18 cellular contexts compared by ENCODE assay signal in the genomic region with DNA sequence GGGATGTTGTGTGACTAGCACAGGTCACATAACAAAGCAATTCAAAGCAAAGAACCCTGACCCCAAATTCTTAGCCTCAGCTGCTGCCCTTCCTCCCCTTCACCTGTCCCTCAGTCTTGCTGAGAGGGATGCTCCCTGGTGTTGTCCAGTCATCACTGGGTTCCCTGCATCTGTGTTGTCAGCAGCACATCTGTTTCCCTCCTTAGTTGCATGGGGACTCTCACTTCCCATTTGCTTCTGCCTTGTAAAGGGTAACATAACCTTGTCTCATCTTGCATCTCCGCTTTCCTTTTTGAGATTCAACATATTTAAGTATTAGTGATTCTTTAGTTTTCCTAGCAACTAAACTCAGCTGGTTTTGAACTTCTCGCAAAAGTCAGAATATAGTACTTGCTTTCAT. TPM values are rescaled to one million over a fixed set of nuclear protein-coding genes. Genes with fewer than 3 reads are reported as not detected.
DNase-seq lines count a peak whose midpoint lies in the region; ATAC-seq and TF ChIP-seq lines count a peak whose summit lies in the region.
"Had no signal": no experiment of that assay in that cellular context is flagged by ENCODE, and none has a peak within 500 bp of the region (broad histone marks: within the 10 kb centered on the region; RNA-seq: fewer than 3 reads in every experiment).

No MANE protein-coding gene starts in this region.

- no peak overlapping the region for H3K27ac Mint-ChIP-seq in glutamatergic neuron (ENCODE audit: unreplicated experiment)
- H3K27ac Mint-ChIP-seq: activated T-helper 17 cell treated with anti-CD3 and anti-CD28 coated beads, Interleukin-2, amount 50 U/mL, for 72 hours; CD4-positive, alpha-beta T cell; effector memory CD8-positive, alpha-beta T cell; naive thymus-derived CD4-positive, alpha-beta T cell; T-helper 1 cell treated with Interleukin-12 subunit alpha and Interleukin-12 subunit beta and Interleukin-4 antibody, amounts not matched to agents 30 μg/mL and 1 μg/mL, for 36 hours had no signal

- peak; percentile 46 for ATAC-seq in GM18502 (IDR thresholded peaks at IDR 0.05; ENCODE audit: poor library complexity, unreplicated experiment)
- ATAC-seq in GM21447 (IDR thresholded peaks at IDR 0.05; ENCODE audit: unreplicated experiment): peak; percentile 51
- peak; percentile 47 for ATAC-seq in HG03159 (IDR thresholded peaks at IDR 0.05; ENCODE audit: unreplicated experiment)
- no peak for ATAC-seq in GM21515 (IDR thresholded peaks at IDR 0.05; ENCODE audit: unreplicated experiment)
- ATAC-seq in HG02938 (IDR thresholded peaks at IDR 0.05; ENCODE audit: unreplicated experiment): no peak
- ATAC-seq: activated T-helper 17 cell treated with anti-CD3 and anti-CD28 coated beads, Interleukin-2, amount 50 U/mL, for 72 hours; effector memory CD8-positive, alpha-beta T cell; naive thymus-derived CD4-positive, alpha-beta T cell; Panc1; sciatic nerve had no signal

- no peak for TF ChIP-seq CTCF in glutamatergic neuron (IDR thresholded peaks at IDR 0.05; ENCODE audit: partially characterized antibody, unreplicated experiment)

- peaks cover 1% of the 10 kb centered on the region for H3K9me3 Mint-ChIP-seq in glutamatergic neuron (ENCODE audit: unreplicated experiment)
- H3K9me3 Mint-ChIP-seq: activated T-helper 17 cell treated with anti-CD3 and anti-CD28 coated beads, Interleukin-2, amount 50 U/mL, for 72 hours; CD4-positive, alpha-beta T cell; effector memory CD8-positive, alpha-beta T cell; naive thymus-derived CD4-positive, alpha-beta T cell; T-helper 1 cell treated with Interleukin-12 subunit alpha and Interleukin-12 subunit beta and Interleukin-4 antibody, amounts not matched to agents 30 μg/mL and 1 μg/mL, for 36 hours had no signal

- DNase-seq in germinal center (ENCODE audit: low spot score) (peak; percentile 54), NCI-H1417 treated with DMSO at 0.1 percent for 48 hours (lab: John Stamatoyannopoulos, UW) (no peak), glutamatergic neuron (no peak)
- DNase-seq: activated CD4-positive, alpha-beta T cell treated with anti-CD3 and anti-CD28 coated beads, Interleukin-2, amount 50 U/mL, for 1 hour; CD4-positive, alpha-beta T cell; effector memory CD8-positive, alpha-beta T cell; HCEC 1CT; kidney; naive thymus-derived CD4-positive, alpha-beta T cell had no signal

- H3K27me3 Mint-ChIP-seq in glutamatergic neuron (ENCODE audit: unreplicated experiment): peaks cover 3% of the 10 kb centered on the region
- H3K27me3 Mint-ChIP-seq: CD4-positive, alpha-beta T cell had no signal

- peaks cover 4% of the 10 kb centered on the region for H3K36me3 Mint-ChIP-seq in glutamatergic neuron (ENCODE audit: unreplicated experiment)

- H3K4me1 Mint-ChIP-seq in glutamatergic neuron (ENCODE audit: low read depth, unreplicated experiment): peaks cover 11% of the 10 kb centered on the region

- H3K4me3 Mint-ChIP-seq in glutamatergic neuron (ENCODE audit: unreplicated experiment): no peak overlapping the region
- H3K4me3 Mint-ChIP-seq: activated T-helper 17 cell treated with anti-CD3 and anti-CD28 coated beads, Interleukin-2, amount 50 U/mL, for 72 hours; CD4-positive, alpha-beta T cell; effector memory CD8-positive, alpha-beta T cell; naive thymus-derived CD4-positive, alpha-beta T cell; T-helper 1 cell treated with Interleukin-12 subunit alpha and Interleukin-12 subunit beta and Interleukin-4 antibody, amounts not matched to agents 30 μg/mL and 1 μg/mL, for 36 hours had no signal

RNA-seq across cellular contexts. Expression of a gene that starts 54.0 kb away (rescaled TPM):
- total RNA-seq in glutamatergic neuron (ENCODE audit: unreplicated experiment): 7.4 TPM

Comparison
In these comparisons a context has a peak if more than half of its experiments do, and no peak if none do; other contexts are left out.
1. ATAC-seq: peak in GM18502 (single experiment), GM21447 (single experiment) and HG03159 (single experiment); none in GM21515 (single experiment) and HG02938 (single experiment).